Comparison of ENCODE assay signal across 11 cellular contexts in the genomic region with DNA sequence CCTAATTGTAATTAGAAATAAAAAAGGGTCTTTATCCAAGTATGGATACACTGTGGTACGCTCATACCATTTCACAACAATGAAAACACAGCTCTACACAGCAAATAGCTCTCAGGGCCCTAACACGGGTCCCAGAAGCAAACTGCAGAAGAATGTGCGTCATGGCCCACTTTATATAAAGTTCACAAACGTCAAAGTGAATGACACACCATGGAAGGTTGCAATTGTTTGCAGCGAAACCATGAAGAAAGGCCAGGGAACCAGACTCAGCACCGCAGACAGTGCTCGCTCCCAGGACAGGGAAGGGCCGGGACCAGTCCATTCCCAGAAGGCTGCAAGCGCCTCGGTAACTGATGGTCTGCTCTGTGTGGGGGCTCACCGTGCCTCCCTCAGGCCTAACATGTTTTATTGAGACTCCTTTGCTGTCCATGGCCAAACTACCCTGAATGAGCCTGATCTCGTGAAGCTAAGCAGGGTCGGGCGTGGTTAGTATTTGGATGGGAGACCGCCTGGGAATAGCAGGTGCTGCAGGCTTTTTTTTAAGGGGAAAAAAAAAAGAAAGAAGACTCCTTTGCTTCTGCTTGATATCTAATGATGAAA. TPM values are rescaled to one million over a fixed set of nuclear protein-coding genes. Genes with fewer than 3 reads are reported as not detected.
A peak's percentile ranks its signal among the peaks of the same experiment; 100 is the strongest.
DNase-seq lines count a peak whose midpoint lies in the region; ATAC-seq and TF ChIP-seq lines count a peak whose summit lies in the region.
"Had no signal": no experiment of that assay in that cellular context is flagged by ENCODE, and none has a peak within 500 bp of the region (broad histone marks: within the 10 kb centered on the region; RNA-seq: fewer than 3 reads in every experiment).

No MANE protein-coding gene starts in this region.

- no peak overlapping the region for H3K4me3 ChIP-seq in ascending aorta
- H3K4me3 ChIP-seq: spleen had no signal

- peaks cover 6 to 24% of the 10 kb centered on the region in 2 donors for H3K4me1 ChIP-seq in ascending aorta

- TF ChIP-seq CTCF in ascending aorta (IDR thresholded peaks at IDR 0.05), result no peak

- H3K27me3 ChIP-seq in ascending aorta (no peaks in the 10 kb centered on the region), layer of hippocampus (ENCODE audit: control insufficient read depth, insufficient read depth, low read length) (no peaks in the 10 kb centered on the region)
- H3K27me3 ChIP-seq: spleen had no signal

- no peaks in the 10 kb centered on the region for H3K9me3 ChIP-seq in ascending aorta
- H3K9me3 ChIP-seq: spleen had no signal

- peaks cover 50 to 57% of the 10 kb centered on the region in 2 donors for H3K36me3 ChIP-seq in ascending aorta

- ATAC-seq in HG02763 (IDR thresholded peaks at IDR 0.05; ENCODE audit: unreplicated experiment) (no peak), GM18861 (IDR thresholded peaks at IDR 0.05; ENCODE audit: unreplicated experiment) (no peak)

- H3K27ac ChIP-seq in ascending aorta (peak overlapping the region; percentile 38 to 57), layer of hippocampus (ENCODE audit: low read depth, low read length) (peak overlapping the region; percentile 92)
- H3K27ac ChIP-seq: 22Rv1, spleen had no signal

- intact Hi-C loops in ascending aorta (cut with DNase I), result loop anchor here (5.0 kb wide), 1 partner anchor 195 kb away; the partner anchor contains the start of gene SH3TC1

- DNase-seq in DMS 273 (lab: John Stamatoyannopoulos, UW; ENCODE audit: unreplicated experiment) (peak; percentile 8), DMS 273 treated with DMSO at 0.1 percent for 48 hours (lab: John Stamatoyannopoulos, UW) (no peak), ascending aorta (ENCODE audit: low spot score in 2 of 2) (no peak), superior temporal gyrus (ENCODE audit: extremely low spot score) (peak; percentile 28), NCI-H2227 (lab: John Stamatoyannopoulos, UW; ENCODE audit: unreplicated experiment) (no peak)
- DNase-seq: effector CD8-positive, alpha-beta T cell; spleen had no signal

RNA-seq across cellular contexts. Expression of gene ACOX3, which starts 47.8 kb away (rescaled TPM):
- total RNA-seq in ascending aorta, result 74.5 TPM

RNA-seq across cellular contexts. Expression of gene TRMT44, which starts 47.9 kb away (rescaled TPM):
- total RNA-seq in ascending aorta, result 39.8 TPM

Comparison
In these comparisons a context has a peak if more than half of its experiments do, and no peak if none do; other contexts are left out.
1. DNase-seq: peak in DMS 273 (single experiment) and superior temporal gyrus (single experiment); none in DMS 273 treated with DMSO at 0.1 percent for 48 hours (single experiment), ascending aorta (0 of 2) and NCI-H2227 (single experiment).